8 cellular contexts compared by ENCODE assay signal in genomic region chr16:74190292-74190691, GRCh38.
"Had no signal": no experiment of that assay in that cellular context is flagged by ENCODE, and none has a peak within 500 bp of the region (broad histone marks: within the 10 kb centered on the region; RNA-seq: fewer than 3 reads in every experiment).

No MANE protein-coding gene starts in this region.

- H3K9me3 ChIP-seq: HAP-1 had no signal

- H3K4me1 Mint-ChIP-seq: IgD-negative memory B cell had no signal

- H3K27ac ChIP-seq: GM23248, HL-60 had no signal

- H3K4me1 ChIP-seq: HAP-1 had no signal

- H3K27ac Mint-ChIP-seq: HFFc6, IgD-negative memory B cell had no signal

- H2AFZ ChIP-seq: GM23248 had no signal

- H3K36me3 ChIP-seq: HAP-1 had no signal

- H3K36me3 Mint-ChIP-seq: IgD-negative memory B cell had no signal

- H3K4me3 ChIP-seq: GM23248, HAP-1 had no signal

- H3K4me3 Mint-ChIP-seq: HFFc6, IgD-negative memory B cell had no signal

- ATAC-seq: HCT116, HepG2 had no signal

- DNase-seq: GM23248, HFFc6, KBM-7 had no signal

- H3K27me3 Mint-ChIP-seq: IgD-negative memory B cell had no signal

- H3K9ac ChIP-seq: GM23248 had no signal
